1 cellular context compared by ENCODE assay signal in genomic region chr21:42587036-42587435, GRCh38.
TF ChIP-seq lines count a peak whose summit lies in the region.

No MANE protein-coding gene starts in this region.

TF ChIP-seq in IMR-90, 13 proteins besides CTCF, POLR2A, EP300 and RAD21 (continued from another document):
- TF ChIP-seq, protein P1, sequence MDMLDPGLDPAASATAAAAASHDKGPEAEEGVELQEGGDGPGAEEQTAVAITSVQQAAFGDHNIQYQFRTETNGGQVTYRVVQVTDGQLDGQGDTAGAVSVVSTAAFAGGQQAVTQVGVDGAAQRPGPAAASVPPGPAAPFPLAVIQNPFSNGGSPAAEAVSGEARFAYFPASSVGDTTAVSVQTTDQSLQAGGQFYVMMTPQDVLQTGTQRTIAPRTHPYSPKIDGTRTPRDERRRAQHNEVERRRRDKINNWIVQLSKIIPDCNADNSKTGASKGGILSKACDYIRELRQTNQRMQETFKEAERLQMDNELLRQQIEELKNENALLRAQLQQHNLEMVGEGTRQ (IDR thresholded peaks at IDR 0.05; ENCODE audit: low read depth, low read length): no peak
- TF ChIP-seq MAFK (IDR thresholded peaks at IDR 0.05; ENCODE audit: low read depth, low read length) (no peak), CEBPB (IDR thresholded peaks at IDR 0.05; ENCODE audit: low read depth, low read length) (no peak), NFE2L2 (IDR thresholded peaks at IDR 0.05; ENCODE audit: low read depth, low read length) (no peak), BHLHE40 (IDR thresholded peaks at IDR 0.05; ENCODE audit: low read depth, low read length) (no peak)
